ENCODE assay signal across 19 cellular contexts in genomic region chr7:35991511-35992232, GRCh38.
A peak's percentile ranks its signal among the peaks of the same experiment; 100 is the strongest.
DNase-seq lines count a peak whose midpoint lies in the region; ATAC-seq and TF ChIP-seq lines count a peak whose summit lies in the region.
"Had no signal": no experiment of that assay in that cellular context is flagged by ENCODE, and none has a peak within 500 bp of the region (broad histone marks: within the 10 kb centered on the region; RNA-seq: fewer than 3 reads in every experiment).

No MANE protein-coding gene starts in this region.

- H3K27ac ChIP-seq in SJSA1 (peak overlapping the region; percentile 90), endodermal cell (ENCODE audit: low read depth, low read length) (no peak overlapping the region), tibial nerve (no peak overlapping the region)
- H3K27ac ChIP-seq: skin epidermis, testis had no signal

- H3K4me3 ChIP-seq in SJSA1, result no peak overlapping the region
- H3K4me3 ChIP-seq in endodermal cell (ENCODE audit: low read length), result no peak overlapping the region
- H3K4me3 ChIP-seq in tibial nerve, result no peak overlapping the region
- H3K4me3 ChIP-seq: skin epidermis, testis had no signal

- ATAC-seq in activated naive CD8-positive, alpha-beta T cell treated with anti-CD3 and anti-CD28 coated beads, Interleukin-2, amount 50 U/mL, for 24 hours, result peak; percentile 15

- no peak for TF ChIP-seq POLR2A in tibial nerve (IDR thresholded peaks at IDR 0.05)

- no peaks in the 10 kb centered on the region for H3K36me3 Mint-ChIP-seq in activated naive CD8-positive, alpha-beta T cell treated with anti-CD3 and anti-CD28 coated beads, Interleukin-2, amount 50 U/mL, for 24 hours (ENCODE audit: low read depth)
- H3K36me3 Mint-ChIP-seq in activated naive CD8-positive, alpha-beta T cell treated with anti-CD3 and anti-CD28 coated beads for 36 hours, result no peaks in the 10 kb centered on the region
- no peaks in the 10 kb centered on the region for H3K36me3 Mint-ChIP-seq in endodermal cell (ENCODE audit: low read depth)
- H3K36me3 Mint-ChIP-seq: activated naive CD8-positive, alpha-beta T cell treated with anti-CD3 and anti-CD28 coated beads, Interleukin-2, amount 10 ng/mL, durations not matched to agents 7 days and 5 days; brain; CD4-positive, alpha-beta memory T cell had no signal

- H3K9me3 ChIP-seq in SJSA1 (replicated peaks), result no peaks in the 10 kb centered on the region
- H3K9me3 ChIP-seq in endodermal cell (ENCODE audit: control insufficient read depth, low read length), result no peaks in the 10 kb centered on the region
- H3K9me3 ChIP-seq in tibial nerve, result no peaks in the 10 kb centered on the region
- H3K9me3 ChIP-seq: testis had no signal

- no peak for TF ChIP-seq CTCF in endodermal cell (conservative IDR thresholded peaks at IDR 0.05)
- no peak for TF ChIP-seq CTCF in tibial nerve (IDR thresholded peaks at IDR 0.05)

- peak; percentile 24 for DNase-seq in activated naive CD8-positive, alpha-beta T cell treated with anti-CD3 and anti-CD28 coated beads, Interleukin-2, amount 50 U/mL, for 24 hours
- DNase-seq in activated naive CD8-positive, alpha-beta T cell treated with anti-CD3 and anti-CD28 coated beads for 36 hours, result no peak
- DNase-seq in SJSA1 (ENCODE audit: low read depth in 1 of 2, low spot score in 2 of 2) (no peak), endodermal cell (peak; percentile 45), tibial nerve (ENCODE audit: low spot score in 2 of 2) (no peak), GM19240 (ENCODE audit: insufficient read length, low spot score) (no peak)
- DNase-seq in stimulated activated CD4-positive, alpha-beta T cell treated with anti-CD3 and anti-CD28 coated beads, Interleukin-4, amount 100 ng/mL, for 24 hours, result peak; percentile 57
- DNase-seq: activated CD4-positive, CD25-positive, alpha-beta regulatory T cell treated with anti-CD3 and anti-CD28 coated beads, Interleukin-2, amount 50 U/mL, for 72 hours; activated CD8-positive, alpha-beta memory T cell treated with anti-CD3 and anti-CD28 coated beads, Interleukin-2, amount 50 U/mL, for 4 hours; activated naive CD8-positive, alpha-beta T cell treated with anti-CD3 and anti-CD28 coated beads, Interleukin-2, amount 10 ng/mL, durations not matched to agents 7 days and 5 days; CD4-positive, alpha-beta memory T cell; DMS 273 treated with DMSO at 0.1 percent for 48 hours; GOT3; NCI-H1092; NCI-H1930; nucleus accumbens; testis had no signal

- H3K27me3 ChIP-seq in SJSA1 (replicated peaks) (no peaks in the 10 kb centered on the region), endodermal cell (ENCODE audit: control insufficient read depth, insufficient read depth, low read length, poor library complexity, severe bottlenecking) (no peaks in the 10 kb centered on the region), tibial nerve (no peaks in the 10 kb centered on the region)
- H3K27me3 ChIP-seq: testis had no signal

- WGBS in endodermal cell (ENCODE audit: insufficient coverage in 1 of 2, insufficient read length in 1 of 2), 2 experiments, result 92 to 100% methylated on average over 3 to 6 of the region's 6 CpGs
- 84 to 89% methylated on average over 6 of the region's 6 CpGs for WGBS in tibial nerve, 2 donors

- H3K36me3 ChIP-seq in SJSA1, result no peaks in the 10 kb centered on the region
- no peaks in the 10 kb centered on the region for H3K36me3 ChIP-seq in endodermal cell (ENCODE audit: control insufficient read depth, insufficient read depth, low read length)
- no peaks in the 10 kb centered on the region for H3K36me3 ChIP-seq in tibial nerve

- H3K9ac ChIP-seq in endodermal cell (ENCODE audit: extremely low read depth, low read length, poor library complexity, severe bottlenecking), result no peak overlapping the region

- peaks cover 14% of the 10 kb centered on the region for H3K4me1 Mint-ChIP-seq in activated naive CD8-positive, alpha-beta T cell treated with anti-CD3 and anti-CD28 coated beads, Interleukin-2, amount 50 U/mL, for 24 hours
- H3K4me1 Mint-ChIP-seq in activated naive CD8-positive, alpha-beta T cell treated with anti-CD3 and anti-CD28 coated beads for 36 hours, result peaks cover 3% of the 10 kb centered on the region
- no peaks in the 10 kb centered on the region for H3K4me1 Mint-ChIP-seq in endodermal cell
- H3K4me1 Mint-ChIP-seq: activated naive CD8-positive, alpha-beta T cell treated with anti-CD3 and anti-CD28 coated beads, Interleukin-2, amount 10 ng/mL, durations not matched to agents 7 days and 5 days; CD4-positive, alpha-beta memory T cell had no signal

- no peaks in the 10 kb centered on the region for H3K9me3 Mint-ChIP-seq in activated naive CD8-positive, alpha-beta T cell treated with anti-CD3 and anti-CD28 coated beads, Interleukin-2, amount 50 U/mL, for 24 hours
- H3K9me3 Mint-ChIP-seq in activated naive CD8-positive, alpha-beta T cell treated with anti-CD3 and anti-CD28 coated beads for 36 hours, result no peaks in the 10 kb centered on the region
- H3K9me3 Mint-ChIP-seq in endodermal cell, result no peaks in the 10 kb centered on the region
- H3K9me3 Mint-ChIP-seq: activated naive CD8-positive, alpha-beta T cell treated with anti-CD3 and anti-CD28 coated beads, Interleukin-2, amount 10 ng/mL, durations not matched to agents 7 days and 5 days had no signal

- H3K4me1 ChIP-seq in SJSA1 (replicated peaks), result peaks cover 36% of the 10 kb centered on the region
- no peaks in the 10 kb centered on the region for H3K4me1 ChIP-seq in endodermal cell (ENCODE audit: control insufficient read depth, insufficient read depth, low read length)
- H3K4me1 ChIP-seq in tibial nerve, result peaks cover 0 to 8% (median 0%) of the 10 kb centered on the region in 4 donors
- H3K4me1 ChIP-seq: testis had no signal

- H3K27me3 Mint-ChIP-seq in activated naive CD8-positive, alpha-beta T cell treated with anti-CD3 and anti-CD28 coated beads, Interleukin-2, amount 50 U/mL, for 24 hours, result no peaks in the 10 kb centered on the region
- no peaks in the 10 kb centered on the region for H3K27me3 Mint-ChIP-seq in activated naive CD8-positive, alpha-beta T cell treated with anti-CD3 and anti-CD28 coated beads for 36 hours
- no peaks in the 10 kb centered on the region for H3K27me3 Mint-ChIP-seq in endodermal cell (ENCODE audit: insufficient read depth)

- no peak overlapping the region for H3K27ac Mint-ChIP-seq in activated naive CD8-positive, alpha-beta T cell treated with anti-CD3 and anti-CD28 coated beads, Interleukin-2, amount 50 U/mL, for 24 hours
- H3K27ac Mint-ChIP-seq in activated naive CD8-positive, alpha-beta T cell treated with anti-CD3 and anti-CD28 coated beads for 36 hours, result no peak overlapping the region
- no peak overlapping the region for H3K27ac Mint-ChIP-seq in endodermal cell
- H3K27ac Mint-ChIP-seq: activated naive CD8-positive, alpha-beta T cell treated with anti-CD3 and anti-CD28 coated beads, Interleukin-2, amount 10 ng/mL, durations not matched to agents 7 days and 5 days; brain had no signal

- no peak overlapping the region for H3K4me3 Mint-ChIP-seq in activated naive CD8-positive, alpha-beta T cell treated with anti-CD3 and anti-CD28 coated beads, Interleukin-2, amount 50 U/mL, for 24 hours
- H3K4me3 Mint-ChIP-seq in activated naive CD8-positive, alpha-beta T cell treated with anti-CD3 and anti-CD28 coated beads for 36 hours, result no peak overlapping the region
- no peak overlapping the region for H3K4me3 Mint-ChIP-seq in endodermal cell
- H3K4me3 Mint-ChIP-seq: activated naive CD8-positive, alpha-beta T cell treated with anti-CD3 and anti-CD28 coated beads, Interleukin-2, amount 10 ng/mL, durations not matched to agents 7 days and 5 days; brain; CD4-positive, alpha-beta memory T cell had no signal

- TF ChIP-seq EP300 in tibial nerve (IDR thresholded peaks at IDR 0.05), result no peak

Comparison
In these comparisons a context has a peak if more than half of its experiments do, and no peak if none do; other contexts are left out.
1. DNase-seq: peak in activated naive CD8-positive, alpha-beta T cell treated with anti-CD3 and anti-CD28 coated beads, Interleukin-2, amount 50 U/mL, for 24 hours (single experiment), endodermal cell (single experiment) and stimulated activated CD4-positive, alpha-beta T cell treated with anti-CD3 and anti-CD28 coated beads, Interleukin-4, amount 100 ng/mL, for 24 hours (single experiment); none in activated naive CD8-positive, alpha-beta T cell treated with anti-CD3 and anti-CD28 coated beads for 36 hours (single experiment), SJSA1 (0 of 2), tibial nerve (0 of 2) and GM19240 (single experiment).